Comparison of ENCODE assay signal across 12 cellular contexts in genomic region chr13:100506154-100506553, GRCh38.
DNase-seq lines count a peak whose midpoint lies in the region; ATAC-seq and TF ChIP-seq lines count a peak whose summit lies in the region.
"Had no signal": no experiment of that assay in that cellular context is flagged by ENCODE, and none has a peak within 500 bp of the region (broad histone marks: within the 10 kb centered on the region; RNA-seq: fewer than 3 reads in every experiment).

No MANE protein-coding gene starts in this region.

- ATAC-seq in CD4-positive, alpha-beta T cell (ENCODE audit: poor library complexity) = no peak
- ATAC-seq in GM21360 (IDR thresholded peaks at IDR 0.05; ENCODE audit: unreplicated experiment) (peak; percentile 86), heart left ventricle (no peak)

- no peaks in the 10 kb centered on the region for H3K36me3 ChIP-seq in effector memory CD4-positive, alpha-beta T cell (ENCODE audit: control insufficient read depth, insufficient read depth, low read length)
- H3K36me3 ChIP-seq in heart left ventricle = no peaks in the 10 kb centered on the region
- no peaks in the 10 kb centered on the region for H3K36me3 ChIP-seq in brain microvascular endothelial cell (replicated peaks)
- H3K36me3 ChIP-seq: BLaER1, thoracic aorta had no signal

- no peaks in the 10 kb centered on the region for H3K9me3 ChIP-seq in CD4-positive, alpha-beta T cell (ENCODE audit: control insufficient read depth, low read length)
- H3K9me3 ChIP-seq in effector memory CD4-positive, alpha-beta T cell (ENCODE audit: control insufficient read depth, low read length) = no peaks in the 10 kb centered on the region
- no peaks in the 10 kb centered on the region for H3K9me3 ChIP-seq in heart left ventricle
- H3K9me3 ChIP-seq: BLaER1, thoracic aorta had no signal

- H3K4me3 Mint-ChIP-seq in CD4-positive, alpha-beta T cell = peak overlapping the region; percentile 66

- intact Hi-C loops in CD4-positive, alpha-beta T cell (cut with DNase I, micrococcal nuclease) = no loop called here
- intact Hi-C loops in heart left ventricle (cut with DNase I) = no loop called here

- peaks cover 7% of the 10 kb centered on the region for H3K4me1 ChIP-seq in effector memory CD4-positive, alpha-beta T cell (ENCODE audit: control insufficient read depth, insufficient read depth, low read length, poor library complexity, severe bottlenecking)
- H3K4me1 ChIP-seq in heart left ventricle = peaks cover 0 to 12% (median 0%) of the 10 kb centered on the region in 12 donors

- in situ Hi-C loops in brain microvascular endothelial cell (cut with HindIII; ENCODE audit: low pct_ligation_motif_present, low sequenced_read_pairs) = no loop called here

- no peaks in the 10 kb centered on the region for H3K9me3 Mint-ChIP-seq in CD4-positive, alpha-beta T cell

- no peak for TF ChIP-seq CTCF in CD4-positive, alpha-beta T cell (IDR thresholded peaks at IDR 0.05)
- TF ChIP-seq CTCF in heart left ventricle (IDR thresholded peaks at IDR 0.05) (no peak), brain microvascular endothelial cell (IDR thresholded peaks at IDR 0.05; ENCODE audit: low read depth, low read length, missing control alignments) (no peak)

- H3K36me3 Mint-ChIP-seq in CD4-positive, alpha-beta T cell (ENCODE audit: low read depth) = no peaks in the 10 kb centered on the region

- POLR2A ChIA-PET in CD4-positive, alpha-beta T cell (lab: Charles Lee) = no interaction called here

- no peak for DNase-seq in CD4-positive, alpha-beta T cell
- DNase-seq in NCI-H69 (lab: John Stamatoyannopoulos, UW) (peak; percentile 79), ecto neural progenitor cell (ENCODE audit: low spot score) (no peak), heart left ventricle (no peak), OCI-M2 (lab: John Stamatoyannopoulos, UW; ENCODE audit: unreplicated experiment) (no peak), brain microvascular endothelial cell (no peak)
- no peak for DNase-seq in effector memory CD4-positive, alpha-beta T cell

- no peak for TF ChIP-seq POLR2A in heart left ventricle (IDR thresholded peaks at IDR 0.05)

- no peak overlapping the region for H3K27ac ChIP-seq in CD4-positive, alpha-beta T cell (ENCODE audit: low read depth, low read length)
- H3K27ac ChIP-seq in effector memory CD4-positive, alpha-beta T cell (ENCODE audit: insufficient read depth, low read length, poor library complexity, severe bottlenecking) = no peak overlapping the region
- H3K27ac ChIP-seq in heart left ventricle = no peak overlapping the region
- no peak overlapping the region for H3K27ac ChIP-seq in brain microvascular endothelial cell
- H3K27ac ChIP-seq: BLaER1, hepatocyte, thoracic aorta had no signal

- peaks cover 13% of the 10 kb centered on the region for H3K4me1 Mint-ChIP-seq in CD4-positive, alpha-beta T cell (ENCODE audit: low read depth)

- no peaks in the 10 kb centered on the region for H3K27me3 ChIP-seq in CD4-positive, alpha-beta T cell (ENCODE audit: control insufficient read depth, insufficient read depth, low read length)
- H3K27me3 ChIP-seq in effector memory CD4-positive, alpha-beta T cell (replicated peaks; ENCODE audit: control insufficient read depth, insufficient read depth, low read length, poor library complexity, severe bottlenecking) = no peaks in the 10 kb centered on the region
- H3K27me3 ChIP-seq in heart left ventricle (no peaks in the 10 kb centered on the region), brain microvascular endothelial cell (replicated peaks) (no peaks in the 10 kb centered on the region)
- H3K27me3 ChIP-seq: BLaER1, hepatocyte had no signal

- 89 to 95% (median 91%) methylated on average over 15 of the region's 15 CpGs for WGBS in heart left ventricle, 4 donors

- H3K27me3 Mint-ChIP-seq in CD4-positive, alpha-beta T cell = no peaks in the 10 kb centered on the region

- H3K4me3 ChIP-seq in effector memory CD4-positive, alpha-beta T cell (ENCODE audit: insufficient read depth, low read depth, low read length, poor library complexity, severe bottlenecking) = peak overlapping the region; percentile 27
- H3K4me3 ChIP-seq in heart left ventricle (no peak overlapping the region), brain microvascular endothelial cell (ENCODE audit: low read depth, low read length) (no peak overlapping the region)
- H3K4me3 ChIP-seq: BLaER1, hepatocyte, SK-N-MC, thoracic aorta had no signal

- no peak overlapping the region for H3K27ac Mint-ChIP-seq in CD4-positive, alpha-beta T cell

- CTCF ChIA-PET in CD4-positive, alpha-beta T cell (lab: Charles Lee) = interaction anchor here (1.2 kb wide), 1 partner anchor 9 kb away, joined by 3 read pairs; no protein-coding TSS in a partner anchor
